Comparison of ENCODE assay signal across 25 cellular contexts in genomic region chr2:202982779-202983491, GRCh38.
"Had no signal": no experiment of that assay in that cellular context is flagged by ENCODE, and none has a peak within 500 bp of the region (broad histone marks: within the 10 kb centered on the region; RNA-seq: fewer than 3 reads in every experiment).

No MANE protein-coding gene starts in this region.

- H3K27ac ChIP-seq: dorsolateral prefrontal cortex, pancreas, stomach, upper lobe of left lung had no signal

- H3K4me1 Mint-ChIP-seq: immature natural killer cell, memory B cell, natural killer cell had no signal

- H3K9me3 Mint-ChIP-seq: immature natural killer cell, memory B cell, natural killer cell had no signal

- H3K4me3 Mint-ChIP-seq: immature natural killer cell, memory B cell, natural killer cell had no signal

- H3K4me3 ChIP-seq: dorsolateral prefrontal cortex, lung, pancreas, smooth muscle cell, stomach, tibial artery, upper lobe of left lung had no signal

- H3K36me3 Mint-ChIP-seq: natural killer cell had no signal

- H3K27me3 Mint-ChIP-seq: memory B cell, progenitor cell of endocrine pancreas had no signal

- ATAC-seq: left colon, left ventricle myocardium superior, natural killer cell, pancreas, sciatic nerve had no signal

- DNase-seq: dorsolateral prefrontal cortex; effector CD4-positive, alpha-beta T cell; hypothalamus; immature natural killer cell; islet precursor cell; kidney glomerular epithelial cell; left colon; left ventricle myocardium superior; natural killer cell; occipital lobe; pancreas; stimulated activated CD4-positive, alpha-beta T cell treated with anti-CD3 and anti-CD28 coated beads, Interleukin-12 subunit alpha, Interleukin-12 subunit beta, amount 100 ng/mL, for 4 hours; stimulated activated CD4-positive, alpha-beta T cell treated with anti-CD3 and anti-CD28 coated beads, Interleukin-1b, Interleukin-23, amount 100 ng/mL, for 48 hours; stimulated activated CD4-positive, alpha-beta T cell treated with anti-CD3 and anti-CD28 coated beads, Interleukin-4, amount 100 ng/mL, for 1 hour; stimulated activated CD8-positive, alpha-beta memory T cell treated with anti-CD3 and anti-CD28 coated beads, Interleukin-4, amount 100 ng/mL, for 48 hours; stimulated activated naive CD4-positive, alpha-beta T cell treated with Interleukin-2 at 50 U/mL for 16 hours; stomach; tibial artery; upper lobe of left lung had no signal

- H3K9me3 ChIP-seq: pancreas, stomach, tibial artery, upper lobe of left lung had no signal

- H3K4me1 ChIP-seq: pancreas, stomach, upper lobe of left lung had no signal

- H3K4me2 ChIP-seq: smooth muscle cell had no signal

- FAIRE-seq: urothelium cell line had no signal

- H3K27ac Mint-ChIP-seq: immature natural killer cell, memory B cell, natural killer cell, progenitor cell of endocrine pancreas had no signal

- H3K27me3 ChIP-seq: dorsolateral prefrontal cortex, pancreas, stomach, tibial artery, upper lobe of left lung had no signal
